16 cellular contexts compared by ENCODE assay signal in genomic region chr22:46136539-46137217, GRCh38.
"Had no signal": no experiment of that assay in that cellular context is flagged by ENCODE, and none has a peak within 500 bp of the region (broad histone marks: within the 10 kb centered on the region; RNA-seq: fewer than 3 reads in every experiment).

No MANE protein-coding gene starts in this region.

- H3K27ac ChIP-seq: breast epithelium, esophagus squamous epithelium, thoracic aorta had no signal

- DNase-seq: activated CD4-positive, alpha-beta memory T cell treated with anti-CD3 and anti-CD28 coated beads for 36 hours; activated CD4-positive, alpha-beta T cell treated with anti-CD3 and anti-CD28 coated beads for 48 hours; activated naive CD4-positive, alpha-beta T cell treated with Interleukin-2 at 50 U/mL for 16 hours; activated naive CD8-positive, alpha-beta T cell treated with anti-CD3 and anti-CD28 coated beads for 36 hours; activated T-cell treated with anti-CD3 and anti-CD28 coated beads, Interleukin-2, amount 50 U/mL, for 48 hours; amniotic stem cell; cerebellar nuclear complex; cortex of kidney; endodermal cell; esophagus squamous epithelium; kidney glomerular epithelial cell; occipital lobe; stimulated activated CD4-positive, alpha-beta T cell treated with anti-CD3 and anti-CD28 coated beads, Interleukin-4, amount 100 ng/mL, for 24 hours; stimulated activated naive CD4-positive, alpha-beta T cell treated with Interleukin-2 at 50 U/mL for 16 hours had no signal

- H3K4me1 ChIP-seq: breast epithelium had no signal

- H3K27me3 ChIP-seq: breast epithelium, esophagus squamous epithelium had no signal

- H3K9me3 ChIP-seq: breast epithelium, esophagus squamous epithelium, thoracic aorta had no signal

- H3K36me3 ChIP-seq: breast epithelium, esophagus squamous epithelium, thoracic aorta had no signal

- H3K4me3 ChIP-seq: breast epithelium, esophagus squamous epithelium, thoracic aorta had no signal
